Comparison of ENCODE assay signal across 9 cellular contexts in the genomic region with DNA sequence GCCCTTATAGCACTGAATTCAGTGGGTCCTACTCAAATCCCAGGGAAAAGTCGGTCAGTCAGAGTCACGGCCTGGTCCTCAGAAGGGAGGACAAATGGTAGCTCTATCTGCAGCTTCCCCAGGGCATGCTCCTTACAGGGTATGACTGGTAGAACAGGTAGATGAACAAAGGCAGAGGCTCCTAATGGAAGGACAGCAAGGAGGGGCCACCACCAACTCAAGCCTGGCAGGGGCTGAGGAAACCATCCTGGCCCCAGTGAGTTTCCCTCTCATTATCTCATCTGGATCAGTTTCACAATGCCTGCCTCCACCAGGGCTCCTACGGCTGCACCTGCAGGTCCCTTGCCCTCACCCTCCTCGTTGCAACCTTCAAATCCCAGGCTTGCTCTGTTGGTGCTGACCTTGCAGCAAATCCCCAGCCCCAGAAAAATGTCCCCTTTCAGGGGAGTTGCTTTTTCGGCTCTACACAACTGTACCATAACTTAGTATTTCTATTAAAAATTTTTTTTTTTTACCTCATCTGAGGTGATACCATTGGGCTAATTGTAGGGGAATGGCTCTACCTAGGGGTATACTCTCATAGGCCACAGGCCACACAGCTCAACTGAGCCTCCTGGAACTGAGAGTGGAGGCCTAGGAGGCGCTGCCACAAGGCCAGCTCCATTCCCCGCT. TPM values are rescaled to one million over a fixed set of nuclear protein-coding genes. Genes with fewer than 3 reads are reported as not detected.
DNase-seq lines count a peak whose midpoint lies in the region; ATAC-seq, FAIRE-seq and TF ChIP-seq lines count a peak whose summit lies in the region.
"Had no signal": no experiment of that assay in that cellular context is flagged by ENCODE, and none has a peak within 500 bp of the region (broad histone marks: within the 10 kb centered on the region; RNA-seq: fewer than 3 reads in every experiment).

No MANE protein-coding gene starts in this region.

- no peak for FAIRE-seq in GM12878 (lab: Jason Lieb, UNC)

- H2AFZ ChIP-seq in SK-N-SH (ENCODE audit: low read depth) (no peak overlapping the region), GM12878 (ENCODE audit: control insufficient read depth, low read depth, low read length) (no peak overlapping the region; the same call in 1 of the 2 replicates)
- H2AFZ ChIP-seq: parathyroid adenoma had no signal

- H3K4me1 ChIP-seq in SK-N-SH (ENCODE audit: control insufficient read depth in 1 of 2, insufficient read depth in 2 of 2, low read depth in 1 of 2, low read length in 1 of 2) (peaks cover 14 to 23% of the 10 kb centered on the region in 2 experiments; a peak in 3 of 4 replicates), GM12878 (ENCODE audit: control insufficient read depth, insufficient read depth, low read length) (peaks cover 50% of the 10 kb centered on the region)

- SMC1A ChIA-PET in GM12878 (lab: Charles Lee; ENCODE audit: uncharacterized antibody, unreplicated experiment), result interaction anchor here (1.0 to 16.7 kb wide), 9 partner anchors 13 to 155 kb away, joined by 3 to 303 read pairs (median 7); a partner anchor contains a TSS

- ATAC-seq in SK-N-SH treated with all-trans-retinoic acid at 6 μM for 48 hours (no peak; the same call in 1 of the 3 replicates), GM12878 (peak; percentile 0), HG02981 (IDR thresholded peaks at IDR 0.05; ENCODE audit: unreplicated experiment) (no peak)

- DNase-seq in SK-N-SH (peak; percentile 24), GM12878 (ENCODE audit: low read depth, low spot score) (no peak), DMS153 (lab: John Stamatoyannopoulos, UW) (no peak), HCEC 1CT (no peak)

- H3K27ac ChIP-seq in SK-N-SH (ENCODE audit: low read depth in 2 of 2, low read length in 1 of 2) (0 out of 4 replicates have a peak overlapping the region, but pooled peaks of 1 of the 2 experiments have one; percentile 6), GM12878 (ENCODE audit: control insufficient read depth, insufficient read depth) (peak overlapping the region; percentile 96)
- H3K27ac ChIP-seq: parathyroid adenoma had no signal

- BruUV-seq in GM12878 (replicated peaks; lab: Mats Ljungman, UMichigan), result TSS peak; percentile 84

- H3K79me2 ChIP-seq in SK-N-SH (ENCODE audit: insufficient read depth) (peaks cover 24% of the 10 kb centered on the region), GM12878 (ENCODE audit: control insufficient read depth, insufficient read depth, low read length) (peaks cover 77% of the 10 kb centered on the region)
- H3K79me2 ChIP-seq: parathyroid adenoma had no signal

- peaks cover 39% of the 10 kb centered on the region for H3F3A ChIP-seq in SK-N-SH (replicated peaks; ENCODE audit: insufficient read depth)

- TF ChIP-seq EP300 in SK-N-SH (IDR thresholded peaks at IDR 0.05; ENCODE audit: borderline replicate concordance in 1 of 2, low read depth in 1 of 2, low read length in 1 of 2), result no peak
- no peak for TF ChIP-seq EP300 in GM12878 (IDR thresholded peaks at IDR 0.05; ENCODE audit: borderline replicate concordance in 1 of 2, control insufficient read depth in 1 of 2, low read depth in 2 of 2, low read length in 2 of 2)

- no peaks in the 10 kb centered on the region for H3K9me3 Mint-ChIP-seq in IgD-negative memory B cell
- H3K9me3 Mint-ChIP-seq in stimulated activated naive CD8-positive, alpha-beta T cell treated with anti-CD3 and anti-CD28 coated beads, Interleukin-15, Interleukin-2, amounts not matched to agents 100 ng/mL and 50 ng/mL, for 24 hours, result no peaks in the 10 kb centered on the region

- RAD21 ChIA-PET in GM12878 (lab: Charles Lee; ENCODE audit: unreplicated experiment), result interaction anchor here (0.7 to 14.6 kb wide), 14 partner anchors 11 to 157 kb away, joined by 3 to 303 read pairs (median 4); a partner anchor contains a TSS

- H3K4me3 ChIP-seq in SK-N-SH (ENCODE audit: low read depth in 2 of 2, low read length in 1 of 2) (no peak overlapping the region), GM12878 (peak overlapping the region; percentile 100)

- POLR2A ChIA-PET in SK-N-SH (lab: Yijun Ruan, JAX), result interaction anchor here (0.9 to 2.5 kb wide), 2 partner anchors 9 to 18 kb away, joined by 3 to 8 read pairs; no protein-coding TSS in a partner anchor
- POLR2A ChIA-PET in GM12878 (lab: Charles Lee), result interaction anchor here (1.0 to 16.1 kb wide), 9 partner anchors 8 to 374 kb away, joined by 3 to 280 read pairs (median 8); a partner anchor contains a TSS

- peaks cover 2% of the 10 kb centered on the region for H3K27me3 Mint-ChIP-seq in IgD-negative memory B cell
- no peaks in the 10 kb centered on the region for H3K27me3 Mint-ChIP-seq in stimulated activated naive CD8-positive, alpha-beta T cell treated with anti-CD3 and anti-CD28 coated beads, Interleukin-15, Interleukin-2, amounts not matched to agents 100 ng/mL and 50 ng/mL, for 24 hours

- peaks cover 44 to 59% (median 45%) of the 10 kb centered on the region in 3 donors for H3K4me1 Mint-ChIP-seq in IgD-negative memory B cell
- peaks cover 70% of the 10 kb centered on the region for H3K4me1 Mint-ChIP-seq in stimulated activated naive CD8-positive, alpha-beta T cell treated with anti-CD3 and anti-CD28 coated beads, Interleukin-15, Interleukin-2, amounts not matched to agents 100 ng/mL and 50 ng/mL, for 24 hours (ENCODE audit: low read depth)

- H3K9ac ChIP-seq in SK-N-SH, result no peak overlapping the region
- peak overlapping the region; percentile 55 for H3K9ac ChIP-seq in GM12878 (ENCODE audit: control insufficient read depth, insufficient read depth, low read length)
- H3K9ac ChIP-seq: parathyroid adenoma had no signal

- peak overlapping the region; percentile 66 to 99 (median 90) for H3K4me3 Mint-ChIP-seq in IgD-negative memory B cell
- H3K4me3 Mint-ChIP-seq in stimulated activated naive CD8-positive, alpha-beta T cell treated with anti-CD3 and anti-CD28 coated beads, Interleukin-15, Interleukin-2, amounts not matched to agents 100 ng/mL and 50 ng/mL, for 24 hours, result peak overlapping the region; percentile 99

- H3K9me2 ChIP-seq in SK-N-SH, result no peaks in the 10 kb centered on the region

- H3K27ac Mint-ChIP-seq in IgD-negative memory B cell, result peak overlapping the region; percentile 93 to 96 (median 95)
- H3K27ac Mint-ChIP-seq in stimulated activated naive CD8-positive, alpha-beta T cell treated with anti-CD3 and anti-CD28 coated beads, Interleukin-15, Interleukin-2, amounts not matched to agents 100 ng/mL and 50 ng/mL, for 24 hours, result peak overlapping the region; percentile 100

- CTCF ChIA-PET in SK-N-SH (lab: Yijun Ruan, JAX), result interaction anchor here (0.9 to 4.1 kb wide), 4 partner anchors 10 to 155 kb away, joined by 3 to 17 read pairs (median 4); no protein-coding TSS in a partner anchor
- CTCF ChIA-PET in GM12878 (lab: Yijun Ruan, JAX), result interaction anchor here (0.9 to 5.9 kb wide), 11 partner anchors 8 to 155 kb away, joined by 3 to 48 read pairs (median 7); a partner anchor contains a TSS

- in situ Hi-C loops in GM12878 (cut with MboI), result no loop called here

- intact Hi-C loops in GM12878 (cut with micrococcal nuclease; ENCODE audit: unreplicated experiment), result no loop called here

- TF ChIP-seq POLR2A in GM12878 (IDR thresholded peaks at IDR 0.05; ENCODE audit: low read depth, low read length), result 0 out of 2 replicates have a peak, but pooled peaks have one; percentile 9

- H3K4me2 ChIP-seq in SK-N-SH (no peak overlapping the region), GM12878 (ENCODE audit: control insufficient read depth, insufficient read depth) (peak overlapping the region; percentile 71)

- H3K36me3 ChIP-seq in SK-N-SH (replicated peaks in 1 of 2; ENCODE audit: control insufficient read depth in 1 of 2, insufficient read depth in 2 of 2, low read length in 1 of 2), result peaks cover 40 to 53% of the 10 kb centered on the region in 2 experiments
- H3K36me3 ChIP-seq in GM12878 (ENCODE audit: control insufficient read depth in 2 of 2, insufficient read depth in 2 of 2, low read length in 1 of 2), result peaks cover 25 to 27% of the 10 kb centered on the region in 2 experiments

- TF ChIP-seq CTCF in SK-N-SH (IDR thresholded peaks at IDR 0.05), result no peak
- no peak for TF ChIP-seq CTCF in GM12878 (IDR thresholded peaks at IDR 0.05 in 2 of 3, conservative IDR thresholded peaks at IDR 0.05 in 1 of 3; ENCODE audit: control insufficient read depth in 2 of 3, extremely low read depth in 1 of 3, insufficient read depth in 1 of 3, low read depth in 3 of 3, low read length in 3 of 3)

- H3K27me3 ChIP-seq in SK-N-SH (ENCODE audit: insufficient read depth) (no peaks in the 10 kb centered on the region), GM12878 (replicated peaks in 1 of 2; ENCODE audit: control insufficient read depth in 2 of 2, insufficient read depth in 2 of 2, low read length in 1 of 2) (no peaks in the 10 kb centered on the region)

- no peak for TF ChIP-seq RAD21 in SK-N-SH (IDR thresholded peaks at IDR 0.05; ENCODE audit: low read length)
- no peak for TF ChIP-seq RAD21 in GM12878 (IDR thresholded peaks at IDR 0.05; ENCODE audit: insufficient read depth, low read depth, low read length)

- 98% methylated on average over 7 of the region's 7 CpGs for WGBS in SK-N-SH (ENCODE audit: low lambda C conversion rate)
- WGBS in GM12878 (ENCODE audit: insufficient coverage, insufficient replicate concordance, low lambda C conversion rate, missing lambda C conversion rate), result 24% methylated on average over 7 of the region's 7 CpGs

- 0 out of 2 replicates have a peak, but pooled peaks cover 4% of the 10 kb centered on the region for H4K20me1 ChIP-seq in SK-N-SH (ENCODE audit: insufficient read depth)
- peaks cover 9% of the 10 kb centered on the region for H4K20me1 ChIP-seq in GM12878 (ENCODE audit: control insufficient read depth, insufficient read depth)

- H3K36me3 Mint-ChIP-seq in IgD-negative memory B cell, result peaks cover 3% of the 10 kb centered on the region
- H3K36me3 Mint-ChIP-seq in stimulated activated naive CD8-positive, alpha-beta T cell treated with anti-CD3 and anti-CD28 coated beads, Interleukin-15, Interleukin-2, amounts not matched to agents 100 ng/mL and 50 ng/mL, for 24 hours (ENCODE audit: low read depth), result peaks cover 76% of the 10 kb centered on the region

- H3K9me3 ChIP-seq in SK-N-SH (no peaks in the 10 kb centered on the region), GM12878 (replicated peaks; ENCODE audit: control insufficient read depth, insufficient read depth, low read length) (no peaks in the 10 kb centered on the region)

RNA-seq across cellular contexts. Expression of a gene that starts 2.4 kb away (rescaled TPM):
- polyA plus RNA-seq in SK-N-SH (2012; rRNA removed) (0.05 and 0.10 TPM in 2 replicates), IgD-negative memory B cell (167 TPM), GM12878 (2011; rRNA removed) (54.3 and 118 TPM in 2 replicates), GM12878 (2014; fragmentation: Illumina TruSeq; extraction: Trizol) (36.1 and 77.2 TPM in 2 replicates), GM12878 (2014; fragmentation: Nextera tagmentation; extraction: Ambion mirVana) (1 to 10 TPM; 1.8 to 3.3 TPM), GM12878 (2014; rRNA removed) (150 and 184 TPM in 2 replicates), GM12878 (2016; fragmentation: Nextera tagmentation; extraction: Ambion mirVana) (100 to 1,000 TPM; 185 to 216 TPM)
- 0.01 TPM in 2 replicates for polyA plus RNA-seq in SK-N-SH (2012; cell fraction: cytosol; rRNA removed)
- 0.24 and 0.26 TPM in 2 replicates for polyA plus RNA-seq in SK-N-SH (2012; cell fraction: nucleus; rRNA removed)
- 406 and 444 TPM in 2 replicates for total RNA-seq in GM12878 (2013; cell fraction: nucleolus; rRNA removed)
- total RNA-seq in GM12878 (2014; rRNA removed) (154 and 176 TPM in 2 replicates), GM12878 (2014; rRNA removed; fragmentation: Illumina TruSeq; extraction: Trizol) (63.7 and 66.1 TPM in 2 replicates), GM12878 (2021) (224 and 232 TPM in 2 replicates)
- 91.4 TPM for polyA plus RNA-seq in GM12878 (2011; ENCODE audit: low read depth)
- 111 and 152 TPM in 2 replicates for polyA plus RNA-seq in GM12878 (2011; cell fraction: cytosol; rRNA removed)
- 518 and 587 TPM in 2 replicates for polyA plus RNA-seq in GM12878 (2011; cell fraction: nucleus; rRNA removed)
- polyA plus RNA-seq in GM12878 (2012), result 195 and 215 TPM in 2 replicates
- 230 and 324 TPM in 2 replicates for polyA minus RNA-seq in GM12878 (2011; rRNA and poly(A)+ RNA removed)
- 97.1 and 110 TPM in 2 replicates for polyA minus RNA-seq in GM12878 (2011; cell fraction: cytosol; rRNA and poly(A)+ RNA removed)
- 238 and 294 TPM in 2 replicates for polyA minus RNA-seq in GM12878 (2011; cell fraction: nucleus; rRNA and poly(A)+ RNA removed)

RNA-seq across cellular contexts. Expression of a gene that starts 18.8 kb away (rescaled TPM):
- polyA plus RNA-seq in SK-N-SH (2012; rRNA removed) (65.6 and 83.2 TPM in 2 replicates), IgD-negative memory B cell (81.8 TPM), GM12878 (2011; rRNA removed) (22.5 and 30.2 TPM in 2 replicates), GM12878 (2014; fragmentation: Illumina TruSeq; extraction: Trizol) (19.1 and 36.2 TPM in 2 replicates), GM12878 (2014; fragmentation: Nextera tagmentation; extraction: Ambion mirVana) (1 to 10 TPM in 1 of 2 experiments, under 1 TPM in 1; 1.00 to 4.1 TPM), GM12878 (2014; rRNA removed) (70.8 and 73.7 TPM in 2 replicates), GM12878 (2016; fragmentation: Nextera tagmentation; extraction: Ambion mirVana) (10 to 100 TPM; 75.2 to 82.3 TPM)
- polyA plus RNA-seq in SK-N-SH (2012; cell fraction: cytosol; rRNA removed), result 46.0 and 71.9 TPM in 2 replicates
- 81.6 and 98.7 TPM in 2 replicates for polyA plus RNA-seq in SK-N-SH (2012; cell fraction: nucleus; rRNA removed)
- total RNA-seq in GM12878 (2013; cell fraction: nucleolus; rRNA removed), result 36.2 and 40.0 TPM in 2 replicates
- total RNA-seq in GM12878 (2014; rRNA removed) (71.6 and 74.7 TPM in 2 replicates), GM12878 (2014; rRNA removed; fragmentation: Illumina TruSeq; extraction: Trizol) (34.3 and 35.6 TPM in 2 replicates), GM12878 (2021) (61.2 and 61.6 TPM in 2 replicates)
- 25.8 TPM for polyA plus RNA-seq in GM12878 (2011; ENCODE audit: low read depth)
- 45.3 and 56.3 TPM in 2 replicates for polyA plus RNA-seq in GM12878 (2011; cell fraction: cytosol; rRNA removed)
- polyA plus RNA-seq in GM12878 (2011; cell fraction: nucleus; rRNA removed), result 67.7 and 71.7 TPM in 2 replicates
- 51.5 and 60.9 TPM in 2 replicates for polyA plus RNA-seq in GM12878 (2012)
- polyA minus RNA-seq in GM12878 (2011; rRNA and poly(A)+ RNA removed), result 31.6 and 47.1 TPM in 2 replicates
- 18.2 and 29.1 TPM in 2 replicates for polyA minus RNA-seq in GM12878 (2011; cell fraction: cytosol; rRNA and poly(A)+ RNA removed)
- 15.1 and 19.7 TPM in 2 replicates for polyA minus RNA-seq in GM12878 (2011; cell fraction: nucleus; rRNA and poly(A)+ RNA removed)
